In the genomic region with DNA sequence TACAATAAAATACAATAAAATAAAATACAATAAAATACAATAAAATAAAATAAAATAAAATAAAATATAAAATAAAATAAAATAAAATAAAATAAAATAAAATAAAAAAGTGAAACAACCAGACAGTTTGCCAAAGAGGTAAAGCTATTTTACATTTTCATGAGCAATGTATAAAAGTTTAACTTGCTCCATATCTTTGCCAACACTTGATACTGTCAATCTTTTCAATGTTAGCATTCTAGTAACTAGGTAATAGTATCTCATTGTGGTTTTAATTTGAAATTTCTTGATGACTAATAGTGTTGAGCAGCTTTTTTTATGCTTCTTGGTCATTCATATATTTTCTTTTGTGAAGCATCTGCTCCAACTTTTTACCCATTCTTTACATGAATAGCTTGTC, we compare ENCODE assay signal across 20 cellular contexts.
"Had no signal": no experiment of that assay in that cellular context is flagged by ENCODE, and none has a peak within 500 bp of the region (broad histone marks: within the 10 kb centered on the region; RNA-seq: fewer than 3 reads in every experiment).

No MANE protein-coding gene starts in this region.

- H3K27ac ChIP-seq: epithelial cell of prostate, psoas muscle, suprapubic skin, transverse colon, vagina had no signal

- ATAC-seq: activated CD8-positive, alpha-beta T cell treated with anti-CD3 and anti-CD28 coated beads for 36 hours; effector memory CD8-positive, alpha-beta T cell; naive thymus-derived CD8-positive, alpha-beta T cell; psoas muscle; right cardiac atrium; stimulated activated naive CD8-positive, alpha-beta T cell treated with anti-CD3 and anti-CD28 coated beads, Interleukin-15, amount 100 ng/mL, for 72 hours; T-cell had no signal

- DNase-seq: activated CD4-positive, alpha-beta T cell treated with anti-CD3 and anti-CD28 coated beads, Interleukin-2, amount 10 ng/mL, durations not matched to agents 24 days and 14 days; activated CD8-positive, alpha-beta T cell treated with anti-CD3 and anti-CD28 coated beads for 36 hours; activated naive CD4-positive, alpha-beta T cell treated with anti-CD3 and anti-CD28 coated beads for 36 hours; activated T-cell treated with anti-CD3 and anti-CD28 coated beads, Interleukin-2, amount 50 U/mL, for 24 hours; aorta; dermis blood vessel endothelial cell; effector memory CD8-positive, alpha-beta T cell; foreskin melanocyte; kidney glomerular epithelial cell; naive thymus-derived CD8-positive, alpha-beta T cell; psoas muscle; right cardiac atrium; small intestine; stimulated activated CD4-positive, alpha-beta T cell treated with anti-CD3 and anti-CD28 coated beads, Interleukin-4, amount 100 ng/mL, for 1 hour; stimulated activated naive CD8-positive, alpha-beta T cell treated with anti-CD3 and anti-CD28 coated beads, Interleukin-15, amount 100 ng/mL, for 72 hours; T-cell; transverse colon had no signal

- H3K27me3 ChIP-seq: suprapubic skin, transverse colon, vagina had no signal

- H3K9me3 ChIP-seq: psoas muscle, suprapubic skin, transverse colon, vagina had no signal

- H3K4me3 ChIP-seq: psoas muscle, suprapubic skin, transverse colon, vagina had no signal

- FAIRE-seq: small intestine had no signal
